ENCODE assay signal across 19 cellular contexts in the genomic region with DNA sequence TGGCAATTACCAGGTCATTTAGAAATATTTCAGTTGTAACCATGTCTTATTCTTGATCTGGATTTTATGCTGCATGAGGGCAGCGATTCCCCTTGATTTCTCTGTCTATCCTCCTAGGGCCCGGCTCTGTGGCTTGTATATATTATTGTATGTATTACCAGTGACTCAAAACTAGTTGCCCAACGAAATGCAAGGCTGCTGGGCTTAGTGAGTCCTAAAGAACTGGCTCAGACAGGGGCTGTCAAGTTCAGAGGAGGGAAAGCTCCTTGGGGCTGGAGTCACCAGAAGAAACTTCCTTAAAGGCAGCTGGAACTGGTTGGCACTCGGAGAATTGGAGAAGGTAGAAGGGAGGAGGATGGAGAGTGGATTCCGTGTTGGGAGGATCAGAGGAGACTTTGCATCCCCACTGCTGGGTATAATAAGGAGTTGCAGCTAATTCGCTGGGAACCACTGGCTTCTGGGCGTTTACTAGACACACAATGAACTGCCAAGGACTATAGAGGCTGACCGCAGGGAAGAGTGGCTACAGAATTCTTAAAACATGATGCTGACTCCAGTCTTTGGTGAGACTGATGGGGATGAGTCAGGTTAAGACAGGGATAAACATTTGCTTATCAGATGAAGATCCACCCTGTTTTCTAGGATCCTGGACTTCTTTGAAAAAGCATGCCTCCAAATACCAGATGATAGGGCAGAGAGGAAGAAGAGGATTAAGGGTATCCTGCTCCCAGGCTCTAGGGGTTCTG.
DNase-seq lines count a peak whose midpoint lies in the region; ATAC-seq, FAIRE-seq and TF ChIP-seq lines count a peak whose summit lies in the region.
"Had no signal": no experiment of that assay in that cellular context is flagged by ENCODE, and none has a peak within 500 bp of the region (broad histone marks: within the 10 kb centered on the region; RNA-seq: fewer than 3 reads in every experiment).

No MANE protein-coding gene starts in this region.

- H3K4me1 ChIP-seq in adipocyte (ENCODE audit: control insufficient read depth, insufficient read depth, low read length) (peaks cover 26% of the 10 kb centered on the region), foreskin keratinocyte (peaks cover 12% of the 10 kb centered on the region), kidney (ENCODE audit: control insufficient read depth in 1 of 2, insufficient read depth in 1 of 2, low read depth in 1 of 2, low read length in 2 of 2) (no peaks in the 10 kb centered on the region)
- H3K4me1 ChIP-seq: colonic mucosa, HAP-1, Peyer's patch had no signal

- peak; percentile 96 for DNase-seq in A172 (ENCODE audit: low spot score)
- DNase-seq in HCEC 1CT = peak; percentile 89
- peak; percentile 69 for DNase-seq in adipocyte (ENCODE audit: low read depth)
- peak in 1 of 2 donors; percentile 75 for DNase-seq in foreskin keratinocyte
- no peak for DNase-seq in GOT3 (lab: John Stamatoyannopoulos, UW)
- DNase-seq in cerebellar cortex (ENCODE audit: low spot score) = no peak
- DNase-seq in kidney = no peak
- DNase-seq: 8988T; activated naive CD8-positive, alpha-beta T cell treated with anti-CD3 and anti-CD28 coated beads, Interleukin-2, amount 10 ng/mL, durations not matched to agents 7 days and 5 days; activated T-cell treated with anti-CD3 and anti-CD28 coated beads for 4 hours; colonic mucosa; COR-L47; Karpas-422; NCI-H187; Peyer's patch; stimulated activated naive B cell treated with anti-CD40 and anti-IgM and Interleukin-4, amounts not matched to agents 10 μg/mL and 1 μg/mL and 100 μg/mL, for 72 hours had no signal

- intact Hi-C loops in kidney (cut with DNase I) = no loop called here

- H3K27me3 ChIP-seq in adipocyte (replicated peaks; ENCODE audit: control insufficient read depth, insufficient read depth, low read length) (no peaks in the 10 kb centered on the region), foreskin keratinocyte (no peaks in the 10 kb centered on the region)
- H3K27me3 ChIP-seq: colonic mucosa, Peyer's patch had no signal

- no peak for FAIRE-seq in kidney (lab: Jason Lieb, UNC)

- TF ChIP-seq CTCF in foreskin keratinocyte (conservative IDR thresholded peaks at IDR 0.05) (no peak), kidney (IDR thresholded peaks at IDR 0.05; ENCODE audit: borderline replicate concordance, extremely low read depth, insufficient read depth) (no peak)

- no peaks in the 10 kb centered on the region for H3K36me3 ChIP-seq in adipocyte (ENCODE audit: control insufficient read depth, insufficient read depth, low read length, severe bottlenecking)
- no peaks in the 10 kb centered on the region for H3K36me3 ChIP-seq in kidney (ENCODE audit: control insufficient read depth in 1 of 2, insufficient read depth in 2 of 2, low read length in 2 of 2)
- H3K36me3 ChIP-seq: colonic mucosa, HAP-1, Peyer's patch had no signal

- H3K4me3 ChIP-seq in adipocyte (ENCODE audit: low read length) (no peak overlapping the region), kidney (ENCODE audit: low read length in 2 of 2) (no peak overlapping the region)
- H3K4me3 ChIP-seq: colonic mucosa, HAP-1, lung, Peyer's patch had no signal

- H3K9me3 ChIP-seq in adipocyte (ENCODE audit: control insufficient read depth, low read length) (no peaks in the 10 kb centered on the region), kidney (ENCODE audit: control insufficient read depth in 1 of 2, low read length in 2 of 2) (no peaks in the 10 kb centered on the region)
- H3K9me3 ChIP-seq: colonic mucosa, HAP-1, Peyer's patch had no signal

- ATAC-seq in foreskin keratinocyte = peak; percentile 84
- no peak for ATAC-seq in HG02571 (IDR thresholded peaks at IDR 0.05; ENCODE audit: unreplicated experiment)
- ATAC-seq: stimulated activated naive B cell treated with anti-CD40 and anti-IgM and Interleukin-4, amounts not matched to agents 10 μg/mL and 1 μg/mL and 100 μg/mL, for 72 hours had no signal

- H3K27ac ChIP-seq in foreskin keratinocyte (no peak overlapping the region), kidney (ENCODE audit: low read depth in 2 of 2, low read length in 2 of 2) (no peak overlapping the region)
- H3K27ac ChIP-seq: colonic mucosa, Peyer's patch had no signal

- H3K9ac ChIP-seq in adipocyte (ENCODE audit: low read length) = no peak overlapping the region
- H3K9ac ChIP-seq in kidney (ENCODE audit: low read length in 2 of 2) = no peak overlapping the region

Comparison
In these comparisons a context has a peak if more than half of its experiments do, and no peak if none do; other contexts are left out.
1. DNase-seq: peak in A172 (single experiment), HCEC 1CT (single experiment) and adipocyte (single experiment); none in GOT3 (single experiment), cerebellar cortex (single experiment) and kidney (single experiment).